29 cellular contexts compared by ENCODE assay signal in genomic region chr2:126769118-126769517, GRCh38.
DNase-seq lines count a peak whose midpoint lies in the region; ATAC-seq, FAIRE-seq and TF ChIP-seq lines count a peak whose summit lies in the region.
"Had no signal": no experiment of that assay in that cellular context is flagged by ENCODE, and none has a peak within 500 bp of the region (broad histone marks: within the 10 kb centered on the region; RNA-seq: fewer than 3 reads in every experiment).

No MANE protein-coding gene starts in this region.

- no peak for TF ChIP-seq EP300 in HepG2 (IDR thresholded peaks at IDR 0.05; ENCODE audit: low read depth in 2 of 2, low read length in 2 of 2)
- no peak for TF ChIP-seq EP300 in HepG2 (CRISPR knock-in tag; IDR thresholded peaks at IDR 0.05; ENCODE audit: borderline replicate concordance)

- POLR2A ChIA-PET in HepG2 (lab: Yijun Ruan, JAX) = no interaction called here

- H3K36me3 ChIP-seq in DND-41 (ENCODE audit: insufficient read depth, low read length) (no peaks in the 10 kb centered on the region), HepG2 (replicated peaks in 1 of 2; ENCODE audit: control insufficient read depth in 1 of 2, insufficient read depth in 2 of 2, low read length in 2 of 2) (no peaks in the 10 kb centered on the region)
- H3K36me3 ChIP-seq: BLaER1 treated with 17β-estradiol and CSF1 and Interleukin-3, amounts not matched to agents 10 nM and 100 nM; gastroesophageal sphincter had no signal

- intact Hi-C loops in HepG2 (cut with micrococcal nuclease; ENCODE audit: unreplicated experiment) = no loop called here

- DNase-seq in DND-41 (no peak), SK-MEL-5 (ENCODE audit: low read depth, low spot score) (peak; percentile 2), HepG2 (ENCODE audit: low spot score) (no peak), GF-D8 (lab: John Stamatoyannopoulos, UW) (no peak), NK-92 (lab: John Stamatoyannopoulos, UW; ENCODE audit: unreplicated experiment) (no peak)
- DNase-seq: activated CD4-positive, alpha-beta T cell treated with anti-CD3 and anti-CD28 coated beads, Interleukin-2, amount 10 ng/mL, durations not matched to agents 7 days and 5 days; activated naive CD4-positive, alpha-beta T cell treated with anti-CD3 and anti-CD28 coated beads, Interleukin-2, amount 10 ng/mL, durations not matched to agents 7 days and 5 days; activated T-cell treated with anti-CD3 and anti-CD28 coated beads, Interleukin-2, amount 50 U/mL, for 4 hours; DMS153; Kasumi-1; left cardiac atrium; NCI-H1436 treated with DMSO at 0.1 percent for 48 hours; NCI-H2081 treated with DMSO at 0.1 percent for 48 hours; NCI-H226; NCI-H526 treated with DMSO at 0.1 percent for 48 hours; nephron progenitor cell; SIG-M5; SW 1271; T1000; trophoblast cell had no signal

- no peak overlapping the region for H2AFZ ChIP-seq in DND-41 (ENCODE audit: low read depth, low read length)
- H2AFZ ChIP-seq in HepG2 (ENCODE audit: low read length) = no peak overlapping the region
- H2AFZ ChIP-seq: hepatocyte had no signal

- H3K27ac ChIP-seq in DND-41 (ENCODE audit: low read length) = no peak overlapping the region
- no peak overlapping the region for H3K27ac ChIP-seq in HepG2 (ENCODE audit: extremely low read length, insufficient read depth, low read length)
- H3K27ac ChIP-seq: BLaER1 treated with 17β-estradiol and CSF1 and Interleukin-3, amounts not matched to agents 10 nM and 100 nM; body of pancreas; gastroesophageal sphincter; hepatocyte; VCaP had no signal

- peaks cover 3% of the 10 kb centered on the region for H3K27me3 ChIP-seq in DND-41 (ENCODE audit: insufficient read depth, low read length, poor library complexity)
- H3K27me3 ChIP-seq in HepG2 (ENCODE audit: control insufficient read depth in 1 of 2, insufficient read depth in 2 of 2, low read length in 2 of 2) = peaks cover 0 to 35% of the 10 kb centered on the region in 2 experiments; a peak in 3 of 5 replicates
- H3K27me3 ChIP-seq: BLaER1 treated with 17β-estradiol and CSF1 and Interleukin-3, amounts not matched to agents 10 nM and 100 nM; body of pancreas; gastroesophageal sphincter; hepatocyte had no signal

- ATAC-seq in DND-41 (ENCODE audit: insufficient read depth, low read depth) (0 out of 3 replicates have a peak, but pooled peaks have one; percentile 29), HepG2 (peak; percentile 27; the same call in 2 of the 3 replicates), HG02981 (IDR thresholded peaks at IDR 0.05; ENCODE audit: unreplicated experiment) (no peak), HG02840 (IDR thresholded peaks at IDR 0.05; ENCODE audit: low FRiP score, unreplicated experiment) (no peak)
- ATAC-seq: activated T-cell treated with anti-CD3 and anti-CD28 coated beads, Interleukin-2, amount 50 U/mL, for 4 hours; body of pancreas; gastroesophageal sphincter; left cardiac atrium; stimulated activated effector memory CD8-positive, alpha-beta T cell treated with anti-CD3 and anti-CD28 coated beads, Interleukin-12 subunit alpha, Interleukin-12 subunit beta, amount 100 ng/mL, for 72 hours had no signal

- no peak overlapping the region for H3K4me3 ChIP-seq in DND-41 (ENCODE audit: low read depth in 1 of 2, low read length in 2 of 2)
- H3K4me3 ChIP-seq in GM12875 (ENCODE audit: low read depth, low read length) = no peak overlapping the region
- no peak overlapping the region for H3K4me3 ChIP-seq in HepG2 (replicated peaks in 1 of 3; ENCODE audit: insufficient read depth in 1 of 3, low read depth in 2 of 3, low read length in 3 of 3)
- H3K4me3 ChIP-seq: BLaER1 treated with 17β-estradiol and CSF1 and Interleukin-3, amounts not matched to agents 10 nM and 100 nM; body of pancreas; gastroesophageal sphincter; hepatocyte had no signal

- in situ Hi-C loops in SK-MEL-5 (cut with HindIII; ENCODE audit: low pct_unique_long_range_greater_than_20kb, low sequenced_read_pairs) (no loop called here), HepG2 (cut with HindIII; ENCODE audit: extremely low pct_ligation_motif_present, low pct_unique_long_range_greater_than_20kb) (loop anchor here (25.0 kb wide), 1 partner anchor 1007 kb away; no protein-coding TSS in a partner anchor)

- BruUV-seq in HepG2 (replicated peaks; lab: Mats Ljungman, UMichigan) = no TSS peak

- H3K4me2 ChIP-seq in DND-41 (ENCODE audit: insufficient read depth, low read length) (no peak overlapping the region), HepG2 (ENCODE audit: low read depth, low read length) (no peak overlapping the region)
- H3K4me2 ChIP-seq: BLaER1 treated with 17β-estradiol and CSF1 and Interleukin-3, amounts not matched to agents 10 nM and 100 nM; hepatocyte had no signal

- TF ChIP-seq CTCF in DND-41 (IDR thresholded peaks at IDR 0.05; ENCODE audit: borderline replicate concordance, extremely low read depth, low read length, poor library complexity, severe bottlenecking) (no peak), GM12875 (IDR thresholded peaks at IDR 0.05; ENCODE audit: borderline replicate concordance, insufficient read depth, low read depth, low read length) (peak; percentile 17; the same call in 1 of the 2 replicates), HepG2 (CRISPR knock-in tag; IDR thresholded peaks at IDR 0.05) (no peak)

- H3K9me3 ChIP-seq in DND-41 (ENCODE audit: insufficient read depth, low read length, severe bottlenecking) (no peaks in the 10 kb centered on the region), HepG2 (ENCODE audit: low read length) (no peaks in the 10 kb centered on the region)
- H3K9me3 ChIP-seq: BLaER1 treated with 17β-estradiol and CSF1 and Interleukin-3, amounts not matched to agents 10 nM and 100 nM; body of pancreas; gastroesophageal sphincter had no signal

- WGBS in HepG2 (ENCODE audit: low lambda C conversion rate) = 0% methylated on average over 3 of the region's 3 CpGs

- no peak for TF ChIP-seq POLR2A in HepG2 (IDR thresholded peaks at IDR 0.05; ENCODE audit: insufficient read depth in 1 of 2, low read depth in 2 of 2, low read length in 2 of 2)

- H3K9ac ChIP-seq in DND-41 (ENCODE audit: low read depth, low read length) (no peak overlapping the region), HepG2 (ENCODE audit: insufficient read depth, low read depth, low read length) (no peak overlapping the region)
- H3K9ac ChIP-seq: BLaER1 treated with 17β-estradiol and CSF1 and Interleukin-3, amounts not matched to agents 10 nM and 100 nM had no signal

- CTCF ChIA-PET in HepG2 (lab: Yijun Ruan, JAX; ENCODE audit: low intra/inter-chr PET ratio, low total read pairs) = no interaction called here

- H3K79me2 ChIP-seq in DND-41 (ENCODE audit: insufficient read depth, low read length) (no peaks in the 10 kb centered on the region), HepG2 (ENCODE audit: insufficient read depth, low read length) (no peaks in the 10 kb centered on the region)
- H3K79me2 ChIP-seq: hepatocyte had no signal

- H3K4me1 ChIP-seq in DND-41 (ENCODE audit: insufficient read depth, low read length) (no peaks in the 10 kb centered on the region), HepG2 (ENCODE audit: insufficient read depth, low read length) (no peaks in the 10 kb centered on the region)
- H3K4me1 ChIP-seq: BLaER1 treated with 17β-estradiol and CSF1 and Interleukin-3, amounts not matched to agents 10 nM and 100 nM; body of pancreas; gastroesophageal sphincter had no signal

- H4K20me1 ChIP-seq in DND-41 (ENCODE audit: insufficient read depth, low read length) (0 out of 2 replicates have a peak, but pooled peaks cover 2% of the 10 kb centered on the region), HepG2 (ENCODE audit: insufficient read depth, low read length) (no peaks in the 10 kb centered on the region)
- H4K20me1 ChIP-seq: BLaER1 treated with 17β-estradiol and CSF1 and Interleukin-3, amounts not matched to agents 10 nM and 100 nM had no signal

- FAIRE-seq in HepG2 (lab: Jason Lieb, UNC) = no peak

- no peak for TF ChIP-seq RAD21 in HepG2 (CRISPR knock-in tag; IDR thresholded peaks at IDR 0.05)

TF ChIP-seq in HepG2, 621 proteins besides CTCF, POLR2A, EP300 and RAD21:
- TF ChIP-seq ZBTB20 (CRISPR knock-in tag; IDR thresholded peaks at IDR 0.05; ENCODE audit: borderline replicate concordance, low read depth) = no peak
- no peak for TF ChIP-seq ZNF891 (CRISPR knock-in tag; IDR thresholded peaks at IDR 0.05)
- TF ChIP-seq ZNF451 (CRISPR knock-in tag; IDR thresholded peaks at IDR 0.05) = no peak

Comparison
In these comparisons a context has a peak if more than half of its experiments do, and no peak if none do; other contexts are left out.
1. ATAC-seq: peak in DND-41 (single experiment) and HepG2 (single experiment); none in HG02981 (single experiment) and HG02840 (single experiment).